ENCODE assay signal across 27 cellular contexts in genomic region chr1:8252266-8252951, GRCh38.
A peak's percentile ranks its signal among the peaks of the same experiment; 100 is the strongest.
DNase-seq lines count a peak whose midpoint lies in the region; ATAC-seq and TF ChIP-seq lines count a peak whose summit lies in the region.
"Had no signal": no experiment of that assay in that cellular context is flagged by ENCODE, and none has a peak within 500 bp of the region (broad histone marks: within the 10 kb centered on the region; RNA-seq: fewer than 3 reads in every experiment).

No MANE protein-coding gene starts in this region.

- no peak for TF ChIP-seq POLR2A in body of pancreas (IDR thresholded peaks at IDR 0.05)

- H3K4me1 ChIP-seq in body of pancreas, result peaks cover 21% of the 10 kb centered on the region
- no peaks in the 10 kb centered on the region for H3K4me1 ChIP-seq in lower lobe of right lung
- H3K4me1 ChIP-seq: colonic mucosa, right atrium auricular region had no signal

- intact Hi-C loops in body of pancreas (cut with DNase I), result no loop called here
- intact Hi-C loops in lower lobe of right lung (cut with DNase I), result no loop called here

- WGBS in body of pancreas, 2 donors, result 80 to 85% methylated on average over 12 to 13 of the region's 13 CpGs

- H3K27me3 ChIP-seq in body of pancreas, result no peaks in the 10 kb centered on the region
- no peaks in the 10 kb centered on the region for H3K27me3 ChIP-seq in lower lobe of right lung (ENCODE audit: low read depth)
- H3K27me3 ChIP-seq: colonic mucosa, hepatocyte, right atrium auricular region had no signal

- no peaks in the 10 kb centered on the region for H3K9me3 ChIP-seq in body of pancreas
- no peaks in the 10 kb centered on the region for H3K9me3 ChIP-seq in lower lobe of right lung
- H3K9me3 ChIP-seq: colonic mucosa, mucosa of descending colon, right atrium auricular region had no signal

- ATAC-seq in body of pancreas (no peak), lower lobe of right lung (peak in 1 of 2 donors; percentile 55), HG03045 (IDR thresholded peaks at IDR 0.05; ENCODE audit: unreplicated experiment) (no peak)
- ATAC-seq: mucosa of descending colon had no signal

- H3K27ac ChIP-seq in body of pancreas (no peak overlapping the region), lower lobe of right lung (peak overlapping the region; percentile 53), caudate nucleus (ENCODE audit: low read depth, low read length) (no peak overlapping the region)
- H3K27ac ChIP-seq: colonic mucosa, hepatocyte, right atrium auricular region, SK-N-MC had no signal

- H3K4me3 ChIP-seq in body of pancreas (no peak overlapping the region), lower lobe of right lung (no peak overlapping the region)
- H3K4me3 ChIP-seq: colonic mucosa, hepatocyte, mucosa of descending colon, right atrium auricular region, SK-N-MC had no signal

- DNase-seq in NCI-H446 treated with DMSO at 0.1 percent for 48 hours (lab: John Stamatoyannopoulos, UW), result peak; percentile 6
- DNase-seq in NCI-H446 (lab: John Stamatoyannopoulos, UW), result no peak
- DNase-seq in body of pancreas, result peak in 3 of 4 donors; percentile 34 to 40 (median 40)
- DNase-seq in lower lobe of right lung, result no peak
- no peak for DNase-seq in caudate nucleus (lab: John Stamatoyannopoulos, UW)
- no peak for DNase-seq in NCI-H2107 treated with DMSO at 0.1 percent for 48 hours (lab: John Stamatoyannopoulos, UW; ENCODE audit: unreplicated experiment)
- no peak for DNase-seq in NCI-H2227 treated with DMSO at 0.1 percent for 48 hours (lab: John Stamatoyannopoulos, UW)
- DNase-seq: 8988T; activated CD4-positive, alpha-beta T cell treated with anti-CD3 and anti-CD28 coated beads for 48 hours; activated naive CD4-positive, alpha-beta T cell treated with Interleukin-2 at 50 U/mL for 16 hours; activated T-cell treated with anti-CD3 and anti-CD28 coated beads, Interleukin-2, amount 50 U/mL, for 4 hours; CD4-positive, alpha-beta T cell; colonic mucosa; DMS53; effector memory CD4-positive, alpha-beta T cell; foreskin melanocyte; GF-D8; H7; immature natural killer cell; NCI-H69; RPMI8226; T-helper 2 cell had no signal

- TF ChIP-seq CTCF in body of pancreas (IDR thresholded peaks at IDR 0.05), result no peak
- no peak for TF ChIP-seq CTCF in lower lobe of right lung (IDR thresholded peaks at IDR 0.05)

- H3K36me3 ChIP-seq in body of pancreas (replicated peaks in 1 of 2; ENCODE audit: insufficient read depth in 1 of 2, low read depth in 2 of 2) (no peaks in the 10 kb centered on the region), lower lobe of right lung (no peaks in the 10 kb centered on the region)
- H3K36me3 ChIP-seq: colonic mucosa, right atrium auricular region had no signal

Comparison
In these comparisons a context has a peak if more than half of its experiments do, and no peak if none do; other contexts are left out.
1. DNase-seq: peak in NCI-H446 treated with DMSO at 0.1 percent for 48 hours (single experiment) and body of pancreas (3 of 4); none in NCI-H446 (0 of 2), lower lobe of right lung (single experiment), caudate nucleus (0 of 61), NCI-H2107 treated with DMSO at 0.1 percent for 48 hours (single experiment) and NCI-H2227 treated with DMSO at 0.1 percent for 48 hours (single experiment).